ENCODE assay signal across 8 cellular contexts in genomic region chr13:23960566-23961156, GRCh38.
A peak's percentile ranks its signal among the peaks of the same experiment; 100 is the strongest.
DNase-seq lines count a peak whose midpoint lies in the region; ATAC-seq and TF ChIP-seq lines count a peak whose summit lies in the region.

No MANE protein-coding gene starts in this region.

- H3K27ac ChIP-seq in OCI-LY1 (ENCODE audit: low read depth, low read length, poor library complexity, severe bottlenecking), result no peak overlapping the region

- H3K9me3 ChIP-seq in OCI-LY1 (ENCODE audit: low read length), result no peaks in the 10 kb centered on the region

- H3K4me2 ChIP-seq in OCI-LY1 (ENCODE audit: low read length), result no peak overlapping the region

- DNase-seq in AG09319 (ENCODE audit: extremely low read depth, low read depth), result no peak
- DNase-seq in GM20000 (ENCODE audit: low spot score), result no peak
- DNase-seq in erythroblast (lab: John Stamatoyannopoulos, UW), result peak; percentile 18 to 25
- DNase-seq in pons (ENCODE audit: low spot score), result peak; percentile 79
- no peak for DNase-seq in activated effector memory CD4-positive, alpha-beta T cell treated with anti-CD3 and anti-CD28 coated beads, Interleukin-2, amount 50 U/mL, for 16 hours

- TF ChIP-seq POLR2A in erythroblast (IDR thresholded peaks at IDR 0.05; ENCODE audit: low read length), result no peak

- H3K4me1 ChIP-seq in OCI-LY1 (ENCODE audit: insufficient read depth, low read length, severe bottlenecking), result no peaks in the 10 kb centered on the region

- ATAC-seq in GM18517 (IDR thresholded peaks at IDR 0.05; ENCODE audit: unreplicated experiment) (no peak), GM19397 (IDR thresholded peaks at IDR 0.05; ENCODE audit: unreplicated experiment) (no peak)

- H4K20me1 ChIP-seq in OCI-LY1 (ENCODE audit: insufficient read depth, low read length), result no peaks in the 10 kb centered on the region

- no peaks in the 10 kb centered on the region for H3K79me2 ChIP-seq in OCI-LY1 (ENCODE audit: insufficient read depth, low read length)

- H3K9me2 ChIP-seq in OCI-LY1 (ENCODE audit: low read depth, low read length), result no peaks in the 10 kb centered on the region

- H3K36me3 ChIP-seq in OCI-LY1 (ENCODE audit: insufficient read depth, low read length), result no peaks in the 10 kb centered on the region

- H3K27me3 ChIP-seq in OCI-LY1 (ENCODE audit: insufficient read depth, low read length), result no peaks in the 10 kb centered on the region

- no peak overlapping the region for H3K9ac ChIP-seq in OCI-LY1 (ENCODE audit: low read length)

- no peaks in the 10 kb centered on the region for H3F3A ChIP-seq in OCI-LY1 (ENCODE audit: insufficient read depth, low read length)

- H2AFZ ChIP-seq in OCI-LY1 (ENCODE audit: low read length), result no peak overlapping the region

- H3K4me3 ChIP-seq in OCI-LY1 (ENCODE audit: low read depth, low read length, poor library complexity, severe bottlenecking), result no peak overlapping the region

- TF ChIP-seq CTCF in AG09319 (IDR thresholded peaks at IDR 0.05; ENCODE audit: low read depth, low read length) (peak; percentile 81), GM20000 (IDR thresholded peaks at IDR 0.05; ENCODE audit: extremely low read depth, missing control alignments) (peak; percentile 13), OCI-LY1 (IDR thresholded peaks at IDR 0.05; ENCODE audit: low read length) (peak; percentile 58)

Comparison
In these comparisons a context has a peak if more than half of its experiments do, and no peak if none do; other contexts are left out.
1. DNase-seq: peak in erythroblast (2 of 2) and pons (single experiment); none in AG09319 (single experiment), GM20000 (single experiment) and activated effector memory CD4-positive, alpha-beta T cell treated with anti-CD3 and anti-CD28 coated beads, Interleukin-2, amount 50 U/mL, for 16 hours (single experiment).
2. CTCF ChIP-seq: peak in every context shown above with its lines; median percentile 81 in AG09319; 58 in OCI-LY1; 13 in GM20000.